In the genomic region with DNA sequence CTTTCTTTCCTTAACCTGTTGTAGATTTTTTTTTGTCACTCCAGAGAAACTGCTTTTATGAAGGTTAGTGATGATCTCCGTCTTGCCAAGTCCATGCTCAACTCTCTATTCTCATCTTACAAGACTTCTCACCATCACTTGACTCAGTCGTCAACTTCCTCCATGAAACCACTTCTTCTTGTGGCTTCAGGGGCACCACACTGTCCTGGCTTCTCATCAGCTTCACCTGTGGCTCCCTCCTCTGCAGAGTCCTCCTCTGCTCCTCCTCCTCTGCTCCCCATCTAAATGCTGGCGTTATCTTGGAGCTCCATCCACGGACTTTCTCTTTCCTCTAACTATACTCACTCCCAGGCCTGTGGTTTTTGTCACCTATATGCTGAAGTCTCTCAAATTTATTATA, we compare ENCODE assay signal across 15 cellular contexts.
DNase-seq lines count a peak whose midpoint lies in the region; ATAC-seq and TF ChIP-seq lines count a peak whose summit lies in the region.
"Had no signal": no experiment of that assay in that cellular context is flagged by ENCODE, and none has a peak within 500 bp of the region (broad histone marks: within the 10 kb centered on the region; RNA-seq: fewer than 3 reads in every experiment).

No MANE protein-coding gene starts in this region.

- DNase-seq in activated naive CD4-positive, alpha-beta T cell treated with anti-CD3 and anti-CD28 coated beads, Interleukin-2, amount 50 U/mL, for 16 hours = no peak
- peak; percentile 47 for DNase-seq in NOMO-1 treated with DMSO at 0.1 percent for 48 hours (lab: John Stamatoyannopoulos, UW; ENCODE audit: unreplicated experiment)
- DNase-seq in stimulated activated naive CD8-positive, alpha-beta T cell treated with anti-CD3 and anti-CD28 coated beads, Interleukin-15, Interleukin-2, amounts not matched to agents 100 U/mL and 50 U/mL, for 24 hours = peak; percentile 53
- DNase-seq in NCI-H2196 (lab: John Stamatoyannopoulos, UW; ENCODE audit: unreplicated experiment) = no peak
- DNase-seq in coronary artery (ENCODE audit: low spot score) = no peak
- DNase-seq: DMS153, foreskin keratinocyte, NCI-H1048, NCI-H2171 treated with DMSO at 0.1 percent for 48 hours, substantia nigra had no signal

- no peak overlapping the region for H3K27ac ChIP-seq in coronary artery
- H3K27ac ChIP-seq: ascending aorta, foreskin keratinocyte, SJSA1 had no signal

- H3K27me3 Mint-ChIP-seq in activated naive CD4-positive, alpha-beta T cell treated with anti-CD3 and anti-CD28 coated beads, Interleukin-2, amount 50 U/mL, for 24 hours = no peaks in the 10 kb centered on the region
- H3K27me3 Mint-ChIP-seq in activated naive CD8-positive, alpha-beta T cell = no peaks in the 10 kb centered on the region

- peaks cover 41% of the 10 kb centered on the region for H3K36me3 Mint-ChIP-seq in activated naive CD4-positive, alpha-beta T cell treated with anti-CD3 and anti-CD28 coated beads, Interleukin-2, amount 50 U/mL, for 24 hours
- H3K36me3 Mint-ChIP-seq in activated naive CD8-positive, alpha-beta T cell = peaks cover 41% of the 10 kb centered on the region

- no peak overlapping the region for H3K4me3 ChIP-seq in coronary artery
- H3K4me3 ChIP-seq: ascending aorta, SJSA1 had no signal

- H3K4me3 Mint-ChIP-seq in activated naive CD4-positive, alpha-beta T cell treated with anti-CD3 and anti-CD28 coated beads, Interleukin-2, amount 50 U/mL, for 24 hours = peak overlapping the region; percentile 75
- H3K4me3 Mint-ChIP-seq in activated naive CD8-positive, alpha-beta T cell = peak overlapping the region; percentile 81

- peaks cover 16% of the 10 kb centered on the region for H3K9me3 Mint-ChIP-seq in activated naive CD4-positive, alpha-beta T cell treated with anti-CD3 and anti-CD28 coated beads, Interleukin-2, amount 50 U/mL, for 24 hours
- peaks cover 17% of the 10 kb centered on the region for H3K9me3 Mint-ChIP-seq in activated naive CD8-positive, alpha-beta T cell (ENCODE audit: low read depth)

- TF ChIP-seq CTCF in coronary artery (IDR thresholded peaks at IDR 0.05) = no peak

- peak; percentile 59 for ATAC-seq in stimulated activated naive CD8-positive, alpha-beta T cell treated with anti-CD3 and anti-CD28 coated beads, Interleukin-15, Interleukin-2, amounts not matched to agents 100 U/mL and 50 U/mL, for 24 hours
- ATAC-seq in GM21576 (IDR thresholded peaks at IDR 0.05; ENCODE audit: unreplicated experiment) = no peak
- ATAC-seq: foreskin keratinocyte had no signal

- H3K27ac Mint-ChIP-seq in activated naive CD4-positive, alpha-beta T cell treated with anti-CD3 and anti-CD28 coated beads, Interleukin-2, amount 50 U/mL, for 24 hours = peak overlapping the region; percentile 99
- H3K27ac Mint-ChIP-seq in activated naive CD8-positive, alpha-beta T cell = peak overlapping the region; percentile 99

- peaks cover 98% of the 10 kb centered on the region for H3K4me1 Mint-ChIP-seq in activated naive CD4-positive, alpha-beta T cell treated with anti-CD3 and anti-CD28 coated beads, Interleukin-2, amount 50 U/mL, for 24 hours
- peaks cover 94% of the 10 kb centered on the region for H3K4me1 Mint-ChIP-seq in activated naive CD8-positive, alpha-beta T cell (ENCODE audit: low read depth)

Comparison
In these comparisons a context has a peak if more than half of its experiments do, and no peak if none do; other contexts are left out.
1. DNase-seq: peak in NOMO-1 treated with DMSO at 0.1 percent for 48 hours (single experiment) and stimulated activated naive CD8-positive, alpha-beta T cell treated with anti-CD3 and anti-CD28 coated beads, Interleukin-15, Interleukin-2, amounts not matched to agents 100 U/mL and 50 U/mL, for 24 hours (single experiment); none in activated naive CD4-positive, alpha-beta T cell treated with anti-CD3 and anti-CD28 coated beads, Interleukin-2, amount 50 U/mL, for 16 hours (single experiment), NCI-H2196 (single experiment) and coronary artery (single experiment).